In the genomic region with DNA sequence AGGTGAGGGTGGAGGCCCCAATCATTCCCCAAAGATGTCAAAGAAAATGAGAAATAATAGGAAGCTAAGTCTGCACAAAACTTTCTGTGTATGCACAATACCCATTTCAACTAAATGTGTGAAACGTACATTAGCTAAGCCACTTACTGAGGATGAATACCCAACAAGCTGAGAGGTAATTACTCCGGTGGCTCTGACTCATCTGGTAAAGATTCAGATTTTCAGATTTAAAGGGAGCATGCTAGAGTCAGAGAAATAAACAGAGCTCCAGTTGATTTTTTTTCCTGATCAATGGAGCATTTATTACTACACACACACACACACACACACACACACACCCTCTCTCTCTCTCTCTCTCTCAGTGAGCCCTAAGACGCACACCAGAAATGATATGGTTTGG, we compare ENCODE assay signal across 17 cellular contexts.
"Had no signal": no experiment of that assay in that cellular context is flagged by ENCODE, and none has a peak within 500 bp of the region (broad histone marks: within the 10 kb centered on the region; RNA-seq: fewer than 3 reads in every experiment).

No MANE protein-coding gene starts in this region.

- FAIRE-seq: pancreas, urothelium cell line had no signal

- DNase-seq: heart right ventricle; islet precursor cell; kidney glomerular epithelial cell; left colon; left lung; lower lobe of right lung; mammary epithelial cell; mesenchymal stem cell; naive thymus-derived CD8-positive, alpha-beta T cell; nucleus accumbens; pancreas; posterior cingulate gyrus; stimulated activated CD4-positive, alpha-beta T cell treated with anti-CD3 and anti-CD28 coated beads, Interleukin-4, amount 100 ng/mL, for 24 hours; stimulated activated naive CD4-positive, alpha-beta T cell; tibial artery; upper lobe of right lung had no signal
